ENCODE assay signal across 18 cellular contexts in genomic region chr6:154491567-154492470, GRCh38. TPM values are rescaled to one million over a fixed set of nuclear protein-coding genes. Genes with fewer than 3 reads are reported as not detected.
DNase-seq lines count a peak whose midpoint lies in the region; ATAC-seq and TF ChIP-seq lines count a peak whose summit lies in the region.
"Had no signal": no experiment of that assay in that cellular context is flagged by ENCODE, and none has a peak within 500 bp of the region (broad histone marks: within the 10 kb centered on the region; RNA-seq: fewer than 3 reads in every experiment).

No MANE protein-coding gene starts in this region.

- no peak overlapping the region for H2BK120ac ChIP-seq in mesendoderm (ENCODE audit: low read depth, low read length)

- peaks cover 22% of the 10 kb centered on the region for H3K27me3 Mint-ChIP-seq in activated T-helper 17 cell treated with anti-CD3 and anti-CD28 coated beads, Interleukin-2, amount 50 U/mL, for 72 hours

- peaks cover 8% of the 10 kb centered on the region for H3K79me1 ChIP-seq in mesendoderm (ENCODE audit: low read length)

- H2BK5ac ChIP-seq in mesendoderm (ENCODE audit: low read length), result no peak overlapping the region

- peaks cover 5 to 14% of the 10 kb centered on the region in 2 donors for H3K4me1 ChIP-seq in muscle layer of duodenum (ENCODE audit: control insufficient read depth in 1 of 2, insufficient read depth in 2 of 2, low read length in 2 of 2)
- H3K4me1 ChIP-seq in vagina, result peaks cover 4% of the 10 kb centered on the region
- no peaks in the 10 kb centered on the region for H3K4me1 ChIP-seq in mesendoderm (ENCODE audit: control insufficient read depth, low read depth, low read length)
- H3K4me1 ChIP-seq: BLaER1 had no signal

- H3K18ac ChIP-seq in mesendoderm (ENCODE audit: low read length), result no peak overlapping the region

- H4K8ac ChIP-seq in mesendoderm (ENCODE audit: low read depth, low read length), result no peak overlapping the region

- TF ChIP-seq POLR2A in vagina (IDR thresholded peaks at IDR 0.05), result no peak

- H3K36me3 Mint-ChIP-seq in activated T-helper 17 cell treated with anti-CD3 and anti-CD28 coated beads, Interleukin-2, amount 50 U/mL, for 72 hours (ENCODE audit: low read depth), result no peaks in the 10 kb centered on the region

- H3K36me3 ChIP-seq in muscle layer of duodenum (ENCODE audit: control insufficient read depth in 1 of 2, insufficient read depth in 2 of 2, low read length in 2 of 2) (no peaks in the 10 kb centered on the region), vagina (no peaks in the 10 kb centered on the region), mesendoderm (ENCODE audit: control insufficient read depth, insufficient read depth, low read length) (no peaks in the 10 kb centered on the region)
- H3K36me3 ChIP-seq: BLaER1, heart left ventricle, right atrium auricular region had no signal

- H3K23ac ChIP-seq in mesendoderm (ENCODE audit: low read length), result no peak overlapping the region

- no peak overlapping the region for H3K27ac Mint-ChIP-seq in activated T-helper 17 cell treated with anti-CD3 and anti-CD28 coated beads, Interleukin-2, amount 50 U/mL, for 72 hours
- H3K27ac Mint-ChIP-seq: activated CD8-positive, alpha-beta T cell treated with anti-CD3 and anti-CD28 coated beads, Interleukin-2, amount 10 ng/mL, durations not matched to agents 7 days and 5 days; activated T-helper 1 cell treated with anti-CD3 and anti-CD28 coated beads, Interleukin-12 subunit alpha, Interleukin-12 subunit beta, Interleukin-2, Interleukin-4 antibody, amounts not matched to agents 30 ng/mL and 10 ng/mL and 1 ng/mL, durations not matched to agents 14 hours and 24 hours and 36 hours had no signal

- no peak overlapping the region for H3K4me3 Mint-ChIP-seq in activated T-helper 17 cell treated with anti-CD3 and anti-CD28 coated beads, Interleukin-2, amount 50 U/mL, for 72 hours
- H3K4me3 Mint-ChIP-seq: activated CD8-positive, alpha-beta T cell treated with anti-CD3 and anti-CD28 coated beads, Interleukin-2, amount 10 ng/mL, durations not matched to agents 7 days and 5 days; activated T-helper 1 cell treated with anti-CD3 and anti-CD28 coated beads, Interleukin-12 subunit alpha, Interleukin-12 subunit beta, Interleukin-2, Interleukin-4 antibody, amounts not matched to agents 30 ng/mL and 10 ng/mL and 1 ng/mL, durations not matched to agents 14 hours and 24 hours and 36 hours; neural crest cell had no signal

- H3K79me2 ChIP-seq in mesendoderm (ENCODE audit: control insufficient read depth, insufficient read depth, low read length), result peaks cover 50% of the 10 kb centered on the region

- H2BK15ac ChIP-seq in mesendoderm (replicated peaks; ENCODE audit: low read depth), result no peak overlapping the region

- no peaks in the 10 kb centered on the region for H3K4me1 Mint-ChIP-seq in activated T-helper 17 cell treated with anti-CD3 and anti-CD28 coated beads, Interleukin-2, amount 50 U/mL, for 72 hours

- no peak overlapping the region for H3K9ac ChIP-seq in mesendoderm (ENCODE audit: low read length)
- H3K9ac ChIP-seq: BLaER1 had no signal

- DNase-seq in head of caudate nucleus, result no peak
- DNase-seq in vagina (ENCODE audit: extremely low spot score in 2 of 2), result no peak
- DNase-seq in mesendoderm, result no peak
- DNase-seq: activated CD8-positive, alpha-beta T cell treated with anti-CD3 and anti-CD28 coated beads, Interleukin-2, amount 10 ng/mL, durations not matched to agents 7 days and 5 days; DMS153; GOT3; heart left ventricle; mesenchymal stem cell; NCI-H1417 treated with DMSO at 0.1 percent for 48 hours; NCI-H69 had no signal

- H3K4ac ChIP-seq in mesendoderm (ENCODE audit: low read depth, low read length), result no peak overlapping the region

- H3K4me3 ChIP-seq in muscle layer of duodenum (ENCODE audit: low read depth in 1 of 2, low read length in 2 of 2) (no peak overlapping the region), vagina (no peak overlapping the region), mesendoderm (ENCODE audit: low read length) (no peak overlapping the region)
- H3K4me3 ChIP-seq: BLaER1, heart left ventricle, right atrium auricular region had no signal

- peak overlapping the region; percentile 7 for H3K27ac ChIP-seq in muscle layer of duodenum (ENCODE audit: low read length)
- H3K27ac ChIP-seq in vagina, result no peak overlapping the region
- H3K27ac ChIP-seq in mesendoderm (ENCODE audit: low read depth, low read length), result no peak overlapping the region
- H3K27ac ChIP-seq: BLaER1, heart left ventricle, right atrium auricular region had no signal

- no CpG with 5 or more reads among the region's 5 CpGs for WGBS in mesendoderm (ENCODE audit: extremely low coverage, insufficient coverage, low lambda C conversion rate)

- H4K5ac ChIP-seq in mesendoderm (ENCODE audit: low read length), result no peak overlapping the region

- no peak overlapping the region for H3K4me2 ChIP-seq in mesendoderm (ENCODE audit: low read length)
- H3K4me2 ChIP-seq: BLaER1 had no signal

- no peak overlapping the region for H2AK5ac ChIP-seq in mesendoderm (ENCODE audit: low read length)

- no peak for TF ChIP-seq CTCF in vagina (IDR thresholded peaks at IDR 0.05)

- H3K9me3 ChIP-seq in muscle layer of duodenum (ENCODE audit: control insufficient read depth in 1 of 2, low read length in 2 of 2), result no peaks in the 10 kb centered on the region
- H3K9me3 ChIP-seq in vagina, result no peaks in the 10 kb centered on the region
- H3K9me3 ChIP-seq: BLaER1, heart left ventricle, right atrium auricular region had no signal

- no peaks in the 10 kb centered on the region for H3K27me3 ChIP-seq in muscle layer of duodenum (ENCODE audit: low read depth, low read length)
- H3K27me3 ChIP-seq in vagina, result no peaks in the 10 kb centered on the region
- no peaks in the 10 kb centered on the region for H3K27me3 ChIP-seq in mesendoderm (ENCODE audit: insufficient read depth, low read length, poor library complexity)
- H3K27me3 ChIP-seq: BLaER1, heart left ventricle, right atrium auricular region had no signal

- no peaks in the 10 kb centered on the region for H3K9me3 Mint-ChIP-seq in activated T-helper 17 cell treated with anti-CD3 and anti-CD28 coated beads, Interleukin-2, amount 50 U/mL, for 72 hours
- H3K9me3 Mint-ChIP-seq: activated T-helper 1 cell treated with anti-CD3 and anti-CD28 coated beads, Interleukin-12 subunit alpha, Interleukin-12 subunit beta, Interleukin-2, Interleukin-4 antibody, amounts not matched to agents 30 ng/mL and 10 ng/mL and 1 ng/mL, durations not matched to agents 14 hours and 24 hours and 36 hours; neural crest cell had no signal

- H3K56ac ChIP-seq in mesendoderm (ENCODE audit: low read length), result no peak overlapping the region

- ATAC-seq in GM18907 (IDR thresholded peaks at IDR 0.05; ENCODE audit: unreplicated experiment) (peak; percentile 66), HG03060 (IDR thresholded peaks at IDR 0.05; ENCODE audit: low read depth, unreplicated experiment) (peak; percentile 44)
- ATAC-seq in activated T-helper 17 cell treated with anti-CD3 and anti-CD28 coated beads, Interleukin-2, amount 50 U/mL, for 72 hours (replicated peaks), result peak; percentile 34
- ATAC-seq: activated CD8-positive, alpha-beta T cell treated with anti-CD3 and anti-CD28 coated beads, Interleukin-2, amount 10 ng/mL, durations not matched to agents 7 days and 5 days; heart left ventricle had no signal

- intact Hi-C loops in head of caudate nucleus (cut with DNase I), result no loop called here
- intact Hi-C loops in vagina (cut with DNase I), result no loop called here

RNA-seq across cellular contexts. Expression of gene CNKSR3, which starts 18.7 kb away (rescaled TPM):
- 1 to 10 TPM in 1 of 2 donors, not detected in 1; 1.5 TPM for total RNA-seq in activated T-helper 17 cell treated with anti-CD3 and anti-CD28 coated beads, Interleukin-2, amount 50 U/mL, for 72 hours
- 7.4 TPM for total RNA-seq in vagina
- 9.6 TPM for polyA plus RNA-seq in mesendoderm (2013, experiment 1 of 2)
- polyA plus RNA-seq in mesendoderm (2013, experiment 2 of 2), result 9.0 TPM
- total RNA-seq: activated CD8-positive, alpha-beta T cell treated with anti-CD3 and anti-CD28 coated beads, Interleukin-2, amount 10 ng/mL, durations not matched to agents 7 days and 5 days; activated T-helper 1 cell treated with anti-CD3 and anti-CD28 coated beads, Interleukin-12 subunit alpha, Interleukin-12 subunit beta, Interleukin-2, Interleukin-4 antibody, amounts not matched to agents 30 ng/mL and 10 ng/mL and 1 ng/mL, durations not matched to agents 14 hours and 24 hours and 36 hours had no signal
